Comparison of ENCODE assay signal across 1 cellular context in genomic region chr13:75537401-75538365, GRCh38.
TF ChIP-seq lines count a peak whose summit lies in the region.

COMMD6 (minus strand) TSS chr13:75537841; CDS start chr13:75537805, 36 bp downstream.

TF ChIP-seq in GM12878, 131 proteins besides CTCF, POLR2A, EP300 and RAD21 (continued from another document):
- no peak for TF ChIP-seq ZNF592 (IDR thresholded peaks at IDR 0.05)
